Comparison of ENCODE assay signal across 8 cellular contexts in genomic region chr6:32968770-32969684, GRCh38. TPM values are rescaled to one million over a fixed set of nuclear protein-coding genes. Genes with fewer than 3 reads are reported as not detected.
DNase-seq lines count a peak whose midpoint lies in the region; ATAC-seq and TF ChIP-seq lines count a peak whose summit lies in the region.

No MANE protein-coding gene starts in this region.

- H3K27me3 Mint-ChIP-seq in WTC11 (ENCODE audit: low read depth): peaks cover 4% of the 10 kb centered on the region; the same call in 1 of the 2 replicates

- peak overlapping the region; percentile 100 for H3K27ac Mint-ChIP-seq in WTC11

- H3K4me3 Mint-ChIP-seq in WTC11: peak overlapping the region; percentile 98

- H3K27me3 ChIP-seq in spleen (replicated peaks in 1 of 7): no peaks in the 10 kb centered on the region

- ATAC-seq in WTC11: peak; percentile 4
- no peak for ATAC-seq in HG03571 (IDR thresholded peaks at IDR 0.05; ENCODE audit: unreplicated experiment)

- CTCF ChIA-PET in HEK293 (lab: Yijun Ruan, JAX) (interaction anchor here (0.6 to 18.0 kb wide), 11 partner anchors 9 to 180 kb away, joined by 3 to 344 read pairs (median 5); partner anchors contain the start of genes HLA-DMA and TAP2), WTC11 (lab: Charles Lee) (interaction anchor here (0.6 to 11.8 kb wide), 11 partner anchors 15 to 416 kb away, joined by 3 to 205 read pairs (median 6); partner anchors contain the start of genes HLA-DMA and TAP2)

- POLR2A ChIA-PET in HEK293 (lab: Yijun Ruan, JAX) (interaction anchor here (0.5 to 11.3 kb wide), 17 partner anchors 9 to 1427 kb away, joined by 3 to 405 read pairs (median 9); partner anchors contain the start of genes DDX39B, HLA-DMA, HLA-DMB and TAP2), WTC11 (lab: Charles Lee) (interaction anchor here (0.6 to 7.0 kb wide), 5 partner anchors 13 to 251 kb away, joined by 3 to 146 read pairs (median 5); no protein-coding TSS in a partner anchor)

- H3K36me3 Mint-ChIP-seq in WTC11: peaks cover 39% of the 10 kb centered on the region

- intact Hi-C loops in spleen (cut with DNase I; ENCODE audit: low total_unique reads): no loop called here

- TF ChIP-seq CTCF in HEK293 (tag by site-specific recombination; IDR thresholded peaks at IDR 0.05) (peak; percentile 78), WTC11 (IDR thresholded peaks at IDR 0.05) (no peak), spleen (IDR thresholded peaks at IDR 0.05 in 8 of 11, conservative IDR thresholded peaks at IDR 0.05 in 3 of 11) (peak in 1 of 11 experiments; percentile 11)

- peaks cover 11% of the 10 kb centered on the region for H3K4me1 ChIP-seq in HEK293 (ENCODE audit: control insufficient read depth, insufficient read depth, low read length)
- peaks cover 16 to 61% (median 39%) of the 10 kb centered on the region in 6 donors for H3K4me1 ChIP-seq in spleen

- H3K36me3 ChIP-seq in HEK293 (ENCODE audit: control insufficient read depth in 2 of 2, insufficient read depth in 1 of 2, low read length in 2 of 2) (peaks cover 6 to 31% of the 10 kb centered on the region in 2 experiments; a peak in 2 of 3 replicates), spleen (peaks cover 0 to 20% (median 7%) of the 10 kb centered on the region in 6 donors)

- DNase-seq in DMS153 (lab: John Stamatoyannopoulos, UW): peak; percentile 72
- peak; percentile 54 for DNase-seq in NCI-H2107 treated with DMSO at 0.1 percent for 48 hours (lab: John Stamatoyannopoulos, UW; ENCODE audit: unreplicated experiment)
- peak; percentile 82 for DNase-seq in WTC11 (ENCODE audit: low spot score)
- peak in 56 of 61 donors; percentile 56 to 100 (median 88) for DNase-seq in caudate nucleus (lab: John Stamatoyannopoulos, UW)
- peak; percentile 89 for DNase-seq in iris pigment epithelial cell (ENCODE audit: low read depth)
- peak; percentile 90 for DNase-seq in spleen

- TF ChIP-seq POLR2A in spleen (IDR thresholded peaks at IDR 0.05): peak in 1 of 3 donors; percentile 10

- peaks cover 10% of the 10 kb centered on the region for H3K4me1 Mint-ChIP-seq in WTC11

- H3K27ac ChIP-seq in HEK293 (ENCODE audit: extremely low read depth, low read depth, low read length): peak overlapping the region; percentile 99
- peak overlapping the region; percentile 100 for H3K27ac ChIP-seq in caudate nucleus (ENCODE audit: low read depth, low read length)
- H3K27ac ChIP-seq in spleen: peak overlapping the region; percentile 91 to 100 (median 99)

- WGBS in spleen, 5 donors: 0 to 1% (median 0%) methylated on average over 19 to 47 of the region's 47 CpGs

- H3K9me3 Mint-ChIP-seq in WTC11: no peaks in the 10 kb centered on the region

- H3K9me3 ChIP-seq in HEK293 (ENCODE audit: control insufficient read depth, insufficient read depth, low read depth, low read length) (no peaks in the 10 kb centered on the region), spleen (no peaks in the 10 kb centered on the region)

- peak overlapping the region; percentile 85 for H3K4me3 ChIP-seq in HEK293 (ENCODE audit: low read depth, low read length)
- H3K4me3 ChIP-seq in spleen: peak overlapping the region; percentile 74 to 99 (median 97)

TF ChIP-seq in HEK293, 187 proteins besides CTCF, POLR2A, EP300 and RAD21 (continues in another document):
- peak; percentile 63; the same call in 1 of the 2 replicates for TF ChIP-seq ZBTB48 (tag by site-specific recombination; IDR thresholded peaks at IDR 0.05)
- TF ChIP-seq BCL11A (tag by site-specific recombination; IDR thresholded peaks at IDR 0.05; ENCODE audit: low read depth): 0 out of 2 replicates have a peak, but pooled peaks have one; percentile 5
- TF ChIP-seq ZBTB8A (tag by site-specific recombination; IDR thresholded peaks at IDR 0.05): peak; percentile 39; the same call in 1 of the 2 replicates
- 0 out of 2 replicates have a peak, but pooled peaks have one; percentile 26 for TF ChIP-seq ZSCAN16 (tag by site-specific recombination; IDR thresholded peaks at IDR 0.05)
- peak; percentile 6 for TF ChIP-seq IKZF3 (tag by site-specific recombination; IDR thresholded peaks at IDR 0.05)
- TF ChIP-seq GLI2 (tag by site-specific recombination; IDR thresholded peaks at IDR 0.05; ENCODE audit: borderline replicate concordance, low read depth): no peak
- TF ChIP-seq REST (tag by site-specific recombination; IDR thresholded peaks at IDR 0.05): no peak
- no peak for TF ChIP-seq ZNF600 (tag by site-specific recombination; IDR thresholded peaks at IDR 0.05)
- TF ChIP-seq ZNF76 (tag by site-specific recombination; IDR thresholded peaks at IDR 0.05; ENCODE audit: borderline replicate concordance, low read depth): peak; percentile 2; the same call in 1 of the 2 replicates

TF ChIP-seq in WTC11, 78 proteins besides CTCF, POLR2A, EP300 and RAD21 (continues in another document):
- TF ChIP-seq ZBTB43 (CRISPR knock-in tag; IDR thresholded peaks at IDR 0.05): no peak
- TF ChIP-seq ZNF317 (CRISPR knock-in tag; IDR thresholded peaks at IDR 0.05; ENCODE audit: borderline replicate concordance, low read depth): no peak
- no peak for TF ChIP-seq HMGXB4 (CRISPR knock-in tag; IDR thresholded peaks at IDR 0.05)
- TF ChIP-seq NFATC4 (CRISPR knock-in tag; IDR thresholded peaks at IDR 0.05): no peak
- no peak for TF ChIP-seq EMX1 (CRISPR knock-in tag; IDR thresholded peaks at IDR 0.05)
- TF ChIP-seq NFE2L1 (CRISPR knock-in tag; IDR thresholded peaks at IDR 0.05): peak; percentile 45
- TF ChIP-seq PREB (CRISPR knock-in tag; IDR thresholded peaks at IDR 0.05; ENCODE audit: borderline replicate concordance): peak; percentile 11; the same call in 1 of the 2 replicates

RNA-seq across cellular contexts. Expression of gene BRD2, which starts 0.6 kb away (rescaled TPM):
- 206 to 222 TPM (median 214 TPM) in 3 replicates for total RNA-seq in WTC11 (2021)
- total RNA-seq in spleen: 100 to 1,000 TPM; 169 to 277 (median 234) TPM
- 100 to 1,000 TPM in 2 of 3 donors, 10 to 100 TPM in 1; 80.5 to 127 (median 103) TPM for polyA plus RNA-seq in spleen

RNA-seq across cellular contexts. Expression of gene HLA-DMA, which starts 16.1 kb away (rescaled TPM):
- total RNA-seq in WTC11 (2021) (6.0 to 9.3 TPM (median 6.6 TPM) in 3 replicates), spleen (100 to 1,000 TPM; 141 to 218 (median 173) TPM)
- polyA plus RNA-seq in spleen: 100 to 1,000 TPM; 235 to 423 (median 270) TPM

RNA-seq across cellular contexts. Expression of gene HLA-DMB, which starts 28.2 kb away (rescaled TPM):
- 1.1 to 2.7 TPM (median 2.3 TPM) in 3 replicates for total RNA-seq in WTC11 (2021)
- total RNA-seq in spleen: 100 to 1,000 TPM; 124 to 178 (median 144) TPM
- polyA plus RNA-seq in spleen: 100 to 1,000 TPM; 158 to 226 (median 209) TPM

RNA-seq across cellular contexts. Expression of gene HLA-DOA, which starts 40.4 kb away (rescaled TPM):
- total RNA-seq in WTC11 (2021): 13.6 to 24.6 TPM (median 24.4 TPM) in 3 replicates
- total RNA-seq in spleen: 10 to 100 TPM; 30.8 to 89.5 (median 68.6) TPM
- polyA plus RNA-seq in spleen: 10 to 100 TPM; 36.9 to 48.7 (median 40.0) TPM

Comparison
In these comparisons a context has a peak if more than half of its experiments do, and no peak if none do; other contexts are left out.
1. RNA of gene HLA-DMA, which starts 16.1 kb away (total RNA-seq): 141 to 218 TPM in spleen; 6.0 to 9.3 TPM in WTC11; every median in the first group is over 10 times any median in the second.
2. RNA of gene HLA-DMB, which starts 28.2 kb away (total RNA-seq): 124 to 178 TPM in spleen; 1.1 to 2.7 TPM in WTC11; every median in the first group is over 10 times any median in the second.
3. Peak in every context shown above with its lines, with median percentiles within 50 percentile points of each other: DNase-seq and H3K27ac ChIP-seq.